Comparison of ENCODE assay signal across 8 cellular contexts in genomic region chrX:38561126-38561868, GRCh38. TPM values are rescaled to one million over a fixed set of nuclear protein-coding genes. Genes with fewer than 3 reads are reported as not detected.
DNase-seq lines count a peak whose midpoint lies in the region; ATAC-seq and TF ChIP-seq lines count a peak whose summit lies in the region.

A gene with protein sequence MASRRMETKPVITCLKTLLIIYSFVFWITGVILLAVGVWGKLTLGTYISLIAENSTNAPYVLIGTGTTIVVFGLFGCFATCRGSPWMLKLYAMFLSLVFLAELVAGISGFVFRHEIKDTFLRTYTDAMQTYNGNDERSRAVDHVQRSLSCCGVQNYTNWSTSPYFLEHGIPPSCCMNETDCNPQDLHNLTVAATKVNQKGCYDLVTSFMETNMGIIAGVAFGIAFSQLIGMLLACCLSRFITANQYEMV (plus strand): TSS chrX:38561542. CDS start chrX:38561547, 5 bp downstream.

- H3K4me1 ChIP-seq in ACC112 (ENCODE audit: control insufficient read depth, insufficient read depth, low read length, unreplicated experiment) (no peaks in the 10 kb centered on the region), esophagus squamous epithelium (peaks cover 0 to 22% (median 0%) of the 10 kb centered on the region in 3 donors), muscle layer of colon (ENCODE audit: insufficient read depth, low read length) (no peaks in the 10 kb centered on the region)

- peak within 1 kb of the TSS; percentile 68 for H2AFZ ChIP-seq in ACC112 (ENCODE audit: low read length, unreplicated experiment)

- 44% methylated on average over 10 of the region's 78 CpGs; no CpG with 5 or more reads in 1 of the 2 donors for WGBS in esophagus squamous epithelium, 2 donors

- peak; percentile 45 for DNase-seq in HT1080 (ENCODE audit: low read depth)
- peak; percentile 13 for DNase-seq in NOMO-1 treated with dmso at 0.1 percent for 144 hours (lab: John Stamatoyannopoulos, UW; ENCODE audit: unreplicated experiment)
- peak; percentile 81 to 87 for DNase-seq in activated T-cell treated with anti-CD3 and anti-CD28 coated beads, Interleukin-2, amount 50 U/mL, for 48 hours
- DNase-seq in esophagus squamous epithelium (lab: John Stamatoyannopoulos, UW): peak; percentile 3
- DNase-seq in stimulated activated CD8-positive, alpha-beta memory T cell treated with anti-CD3 and anti-CD28 coated beads, Interleukin-4, amount 100 ng/mL, for 24 hours (ENCODE audit: low read depth): peak; percentile 66

- no peak within 1 kb of the TSS for H3K9ac ChIP-seq in muscle layer of colon (ENCODE audit: low read length)

- no peaks in the 10 kb centered on the region for H3K9me3 ChIP-seq in esophagus squamous epithelium
- no peaks in the 10 kb centered on the region for H3K9me3 ChIP-seq in muscle layer of colon (ENCODE audit: low read length)

- peak; percentile 83 for ATAC-seq in GM18909 (IDR thresholded peaks at IDR 0.05; ENCODE audit: poor library complexity, unreplicated experiment)

- peak in 1 of 6 experiments; percentile 10 for TF ChIP-seq CTCF in esophagus squamous epithelium (IDR thresholded peaks at IDR 0.05)

- H3K27me3 ChIP-seq in ACC112 (ENCODE audit: insufficient read depth, low read length): peaks cover 24% of the 10 kb centered on the region
- peaks cover 0 to 4% (median 0%) of the 10 kb centered on the region in 4 donors for H3K27me3 ChIP-seq in esophagus squamous epithelium
- H3K27me3 ChIP-seq in muscle layer of colon (ENCODE audit: control insufficient read depth in 1 of 2, insufficient read depth in 2 of 2, low read length in 2 of 2): peaks cover 0 to 6% of the 10 kb centered on the region in 2 donors

- intact Hi-C loops in esophagus squamous epithelium (cut with DNase I): no loop called here

- H3K27ac ChIP-seq in ACC112 (ENCODE audit: low read depth, low read length): no peak within 1 kb of the TSS
- H3K27ac ChIP-seq in esophagus squamous epithelium: peak within 1 kb of the TSS; percentile 57 to 77 (median 68)
- H3K27ac ChIP-seq in muscle layer of colon (ENCODE audit: low read depth, low read length): peak within 1 kb of the TSS; percentile 27

- no peak for TF ChIP-seq POLR2A in esophagus squamous epithelium (IDR thresholded peaks at IDR 0.05)

- no peaks in the 10 kb centered on the region for H3K79me2 ChIP-seq in ACC112 (ENCODE audit: control insufficient read depth, insufficient read depth, low read length, unreplicated experiment)

- no peaks in the 10 kb centered on the region for H3K36me3 ChIP-seq in ACC112 (ENCODE audit: insufficient read depth, low read length)
- no peaks in the 10 kb centered on the region for H3K36me3 ChIP-seq in esophagus squamous epithelium
- H3K36me3 ChIP-seq in muscle layer of colon (ENCODE audit: insufficient read depth, low read length): no peaks in the 10 kb centered on the region

- H3K4me3 ChIP-seq in ACC112 (ENCODE audit: low read depth, low read length) (peak within 1 kb of the TSS; percentile 75), esophagus squamous epithelium (peak within 1 kb of the TSS; percentile 44 to 68 (median 53)), muscle layer of colon (ENCODE audit: low read depth in 1 of 2, low read length in 2 of 2) (peak within 1 kb of the TSS; percentile 48 to 49)

RNA-seq across cellular contexts. Expression of the gene that starts here (rescaled TPM):
- total RNA-seq in HT1080 (2014; rRNA removed; shearing (Covaris generic)): 0.23 TPM in 1 of 2 replicates, not detected in the other
- 0.40 and 0.79 TPM in 2 replicates for polyA plus RNA-seq in HT1080 (2015; cell fraction: cytosol; rRNA removed)
- 0.07 and 0.58 TPM in 2 replicates for polyA plus RNA-seq in HT1080 (2015; cell fraction: nucleus; rRNA removed)
- 10 to 100 TPM; 23.9 to 40.0 (median 33.8) TPM for total RNA-seq in esophagus squamous epithelium

Comparison
In these comparisons a context has a peak if more than half of its experiments do, and no peak if none do; other contexts are left out.
1. RNA of the gene that starts here (total RNA-seq): 23.9 to 40.0 TPM in esophagus squamous epithelium; 0.23 TPM in HT1080; every median in the first group is over 10 times any median in the second.
2. Peak in DNase-seq in HT1080; RNA of the gene not detected or under 1 TPM.
3. DNase-seq: peak in every context shown above with its lines; median percentile 84 in activated T-cell treated with anti-CD3 and anti-CD28 coated beads, Interleukin-2, amount 50 U/mL, for 48 hours; 66 in stimulated activated CD8-positive, alpha-beta memory T cell treated with anti-CD3 and anti-CD28 coated beads, Interleukin-4, amount 100 ng/mL, for 24 hours; 45 in HT1080; 13 in NOMO-1 treated with dmso at 0.1 percent for 144 hours; 3 in esophagus squamous epithelium.
4. Peak in every context shown above with its lines, with median percentiles within 50 percentile points of each other: H3K4me3 ChIP-seq.